ENCODE assay signal across 1 cellular context in genomic region chr16:3023669-3024478, GRCh38.
TF ChIP-seq lines count a peak whose summit lies in the region.

HCFC1R1 (minus strand) TSS chr16:3023942; CDS start chr16:3023941, 1 bp downstream.
THOC6 (plus strand) TSS chr16:3024035; CDS start chr16:3024327, 292 bp downstream.

TF ChIP-seq in HepG2, 621 proteins besides CTCF, POLR2A, EP300 and RAD21 (continued from another document and continues in another):
- TF ChIP-seq SNAPC4 (CRISPR knock-in tag; IDR thresholded peaks at IDR 0.05) = peak; percentile 86
- peak; percentile 91 for TF ChIP-seq ZNF687 (CRISPR knock-in tag; IDR thresholded peaks at IDR 0.05)
- TF ChIP-seq ERF (CRISPR knock-in tag; IDR thresholded peaks at IDR 0.05) = peak; percentile 86; the same call in 1 of the 2 replicates
- no peak for TF ChIP-seq RORA (CRISPR knock-in tag; IDR thresholded peaks at IDR 0.05)
- TF ChIP-seq SMAD1 (CRISPR knock-in tag; IDR thresholded peaks at IDR 0.05; ENCODE audit: borderline replicate concordance, low read depth) = 0 out of 2 replicates have a peak, but pooled peaks have one; percentile 65
- TF ChIP-seq POLR2AphosphoS2 (IDR thresholded peaks at IDR 0.05; ENCODE audit: low read depth, low read length) = peak; percentile 98
- 0 out of 2 replicates have a peak, but pooled peaks have one; percentile 28 for TF ChIP-seq ZNF652 (CRISPR knock-in tag; IDR thresholded peaks at IDR 0.05; ENCODE audit: borderline replicate concordance, low read depth)
- no peak for TF ChIP-seq ZNF24 (IDR thresholded peaks at IDR 0.05)
- TF ChIP-seq POLR2G (IDR thresholded peaks at IDR 0.05; ENCODE audit: low read depth, low read length) = peak; percentile 97
- no peak for TF ChIP-seq ZNF432 (CRISPR knock-in tag; IDR thresholded peaks at IDR 0.05; ENCODE audit: borderline replicate concordance)
- TF ChIP-seq ZSCAN30 (CRISPR knock-in tag; IDR thresholded peaks at IDR 0.05) = 0 out of 2 replicates have a peak, but pooled peaks have one; percentile 16
- TF ChIP-seq, protein P1, sequence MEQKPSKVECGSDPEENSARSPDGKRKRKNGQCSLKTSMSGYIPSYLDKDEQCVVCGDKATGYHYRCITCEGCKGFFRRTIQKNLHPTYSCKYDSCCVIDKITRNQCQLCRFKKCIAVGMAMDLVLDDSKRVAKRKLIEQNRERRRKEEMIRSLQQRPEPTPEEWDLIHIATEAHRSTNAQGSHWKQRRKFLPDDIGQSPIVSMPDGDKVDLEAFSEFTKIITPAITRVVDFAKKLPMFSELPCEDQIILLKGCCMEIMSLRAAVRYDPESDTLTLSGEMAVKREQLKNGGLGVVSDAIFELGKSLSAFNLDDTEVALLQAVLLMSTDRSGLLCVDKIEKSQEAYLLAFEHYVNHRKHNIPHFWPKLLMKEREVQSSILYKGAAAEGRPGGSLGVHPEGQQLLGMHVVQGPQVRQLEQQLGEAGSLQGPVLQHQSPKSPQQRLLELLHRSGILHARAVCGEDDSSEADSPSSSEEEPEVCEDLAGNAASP (CRISPR knock-in tag; IDR thresholded peaks at IDR 0.05; ENCODE audit: borderline replicate concordance) = peak; percentile 8
- TF ChIP-seq, protein P2, sequence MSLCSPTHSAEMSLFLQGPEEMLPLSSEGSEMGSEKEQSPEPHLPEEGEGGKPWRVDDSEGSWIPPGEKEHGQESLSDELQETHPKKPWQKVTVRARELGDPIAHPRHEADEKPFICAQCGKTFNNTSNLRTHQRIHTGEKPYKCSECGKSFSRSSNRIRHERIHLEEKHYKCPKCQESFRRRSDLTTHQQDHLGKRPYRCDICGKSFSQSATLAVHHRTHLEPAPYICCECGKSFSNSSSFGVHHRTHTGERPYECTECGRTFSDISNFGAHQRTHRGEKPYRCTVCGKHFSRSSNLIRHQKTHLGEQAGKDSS (CRISPR knock-in tag; IDR thresholded peaks at IDR 0.05; ENCODE audit: borderline replicate concordance, low read depth) = no peak
- no peak for TF ChIP-seq FOSL1 (CRISPR knock-in tag; IDR thresholded peaks at IDR 0.05; ENCODE audit: borderline replicate concordance)
- 0 out of 2 replicates have a peak, but pooled peaks have one; percentile 26 for TF ChIP-seq ZFP1 (CRISPR knock-in tag; IDR thresholded peaks at IDR 0.05)
- peak; percentile 59 for TF ChIP-seq NFYB (CRISPR knock-in tag; IDR thresholded peaks at IDR 0.05)
- no peak for TF ChIP-seq NR2F6 (IDR thresholded peaks at IDR 0.05)
- TF ChIP-seq NR2F6 (CRISPR knock-in tag; IDR thresholded peaks at IDR 0.05) = peak; percentile 55; the same call in 1 of the 2 replicates
- peak; percentile 84 for TF ChIP-seq FOXK1 (CRISPR knock-in tag; IDR thresholded peaks at IDR 0.05; ENCODE audit: borderline replicate concordance, low read depth)
- peak; percentile 82 for TF ChIP-seq ATF1 (CRISPR knock-in tag; IDR thresholded peaks at IDR 0.05)
- TF ChIP-seq BHLHE40 (IDR thresholded peaks at IDR 0.05; ENCODE audit: low read length) = peak; percentile 70
- peak; percentile 61; the same call in 1 of the 2 replicates for TF ChIP-seq NFKB2 (CRISPR knock-in tag; IDR thresholded peaks at IDR 0.05; ENCODE audit: borderline replicate concordance)
- TF ChIP-seq ZBTB20 (CRISPR knock-in tag; IDR thresholded peaks at IDR 0.05; ENCODE audit: borderline replicate concordance, low read depth) = peak; percentile 83; the same call in 1 of the 2 replicates
- no peak; the same call in 1 of the 2 replicates for TF ChIP-seq GRHL1 (CRISPR knock-in tag; conservative IDR thresholded peaks at IDR 0.05)
- peak; percentile 60 for TF ChIP-seq NFYC (CRISPR knock-in tag; IDR thresholded peaks at IDR 0.05)
- peak; percentile 47 for TF ChIP-seq HDAC1 (CRISPR knock-in tag; IDR thresholded peaks at IDR 0.05)
- peak; percentile 63; the same call in 1 of the 2 replicates for TF ChIP-seq ZNF232 (CRISPR knock-in tag; IDR thresholded peaks at IDR 0.05; ENCODE audit: borderline replicate concordance)
- TF ChIP-seq ZNF205 (CRISPR knock-in tag; IDR thresholded peaks at IDR 0.05) = peak; percentile 82; the same call in 1 of the 2 replicates
- TF ChIP-seq CEBPG (CRISPR knock-in tag; IDR thresholded peaks at IDR 0.05) = peak; percentile 81
- peak; percentile 75; the same call in 1 of the 2 replicates for TF ChIP-seq RXRB (CRISPR knock-in tag; IDR thresholded peaks at IDR 0.05; ENCODE audit: borderline replicate concordance)
- peak; percentile 22 for TF ChIP-seq XRCC5 (optimal IDR thresholded peaks at IDR 0.05; ENCODE audit: low read length)
- peak; percentile 88 for TF ChIP-seq ZNF784 (CRISPR knock-in tag; IDR thresholded peaks at IDR 0.05; ENCODE audit: borderline replicate concordance)
- TF ChIP-seq, protein P3, sequence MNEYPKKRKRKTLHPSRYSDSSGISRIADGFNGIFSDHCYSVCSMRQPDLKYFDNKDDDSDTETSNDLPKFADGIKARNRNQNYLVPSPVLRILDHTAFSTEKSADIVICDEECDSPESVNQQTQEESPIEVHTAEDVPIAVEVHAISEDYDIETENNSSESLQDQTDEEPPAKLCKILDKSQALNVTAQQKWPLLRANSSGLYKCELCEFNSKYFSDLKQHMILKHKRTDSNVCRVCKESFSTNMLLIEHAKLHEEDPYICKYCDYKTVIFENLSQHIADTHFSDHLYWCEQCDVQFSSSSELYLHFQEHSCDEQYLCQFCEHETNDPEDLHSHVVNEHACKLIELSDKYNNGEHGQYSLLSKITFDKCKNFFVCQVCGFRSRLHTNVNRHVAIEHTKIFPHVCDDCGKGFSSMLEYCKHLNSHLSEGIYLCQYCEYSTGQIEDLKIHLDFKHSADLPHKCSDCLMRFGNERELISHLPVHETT (CRISPR knock-in tag; conservative IDR thresholded peaks at IDR 0.05) = peak; percentile 59; the same call in 1 of the 2 replicates
- TF ChIP-seq ZNF264 (CRISPR knock-in tag; IDR thresholded peaks at IDR 0.05) = no peak; the same call in 1 of the 2 replicates
- peak; percentile 85; the same call in 1 of the 2 replicates for TF ChIP-seq TFAP4 (IDR thresholded peaks at IDR 0.05; ENCODE audit: borderline replicate concordance, low read depth)
- TF ChIP-seq ZNF138 (CRISPR knock-in tag; IDR thresholded peaks at IDR 0.05; ENCODE audit: low read depth) = 0 out of 2 replicates have a peak, but pooled peaks have one; percentile 70
- TF ChIP-seq, protein P4, sequence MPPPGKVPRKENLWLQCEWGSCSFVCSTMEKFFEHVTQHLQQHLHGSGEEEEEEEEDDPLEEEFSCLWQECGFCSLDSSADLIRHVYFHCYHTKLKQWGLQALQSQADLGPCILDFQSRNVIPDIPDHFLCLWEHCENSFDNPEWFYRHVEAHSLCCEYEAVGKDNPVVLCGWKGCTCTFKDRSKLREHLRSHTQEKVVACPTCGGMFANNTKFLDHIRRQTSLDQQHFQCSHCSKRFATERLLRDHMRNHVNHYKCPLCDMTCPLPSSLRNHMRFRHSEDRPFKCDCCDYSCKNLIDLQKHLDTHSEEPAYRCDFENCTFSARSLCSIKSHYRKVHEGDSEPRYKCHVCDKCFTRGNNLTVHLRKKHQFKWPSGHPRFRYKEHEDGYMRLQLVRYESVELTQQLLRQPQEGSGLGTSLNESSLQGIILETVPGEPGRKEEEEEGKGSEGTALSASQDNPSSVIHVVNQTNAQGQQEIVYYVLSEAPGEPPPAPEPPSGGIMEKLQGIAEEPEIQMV (CRISPR knock-in tag; IDR thresholded peaks at IDR 0.05; ENCODE audit: low read depth) = peak; percentile 81
- TF ChIP-seq ZFP36L1 (CRISPR knock-in tag; IDR thresholded peaks at IDR 0.05) = peak; percentile 60; the same call in 1 of the 2 replicates
- TF ChIP-seq ZNF772 (CRISPR knock-in tag; IDR thresholded peaks at IDR 0.05) = peak; percentile 90; the same call in 1 of the 2 replicates
- no peak; the same call in 1 of the 2 replicates for TF ChIP-seq ZKSCAN8 (CRISPR knock-in tag; IDR thresholded peaks at IDR 0.05; ENCODE audit: borderline replicate concordance)
- no peak for TF ChIP-seq ARNT (IDR thresholded peaks at IDR 0.05)
- TF ChIP-seq THAP11 (CRISPR knock-in tag; IDR thresholded peaks at IDR 0.05) = peak; percentile 100
- TF ChIP-seq, protein P5, sequence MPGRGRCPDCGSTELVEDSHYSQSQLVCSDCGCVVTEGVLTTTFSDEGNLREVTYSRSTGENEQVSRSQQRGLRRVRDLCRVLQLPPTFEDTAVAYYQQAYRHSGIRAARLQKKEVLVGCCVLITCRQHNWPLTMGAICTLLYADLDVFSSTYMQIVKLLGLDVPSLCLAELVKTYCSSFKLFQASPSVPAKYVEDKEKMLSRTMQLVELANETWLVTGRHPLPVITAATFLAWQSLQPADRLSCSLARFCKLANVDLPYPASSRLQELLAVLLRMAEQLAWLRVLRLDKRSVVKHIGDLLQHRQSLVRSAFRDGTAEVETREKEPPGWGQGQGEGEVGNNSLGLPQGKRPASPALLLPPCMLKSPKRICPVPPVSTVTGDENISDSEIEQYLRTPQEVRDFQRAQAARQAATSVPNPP (CRISPR knock-in tag; IDR thresholded peaks at IDR 0.05) = peak; percentile 64
